ENCODE assay signal across 1 cellular context in the genomic region with DNA sequence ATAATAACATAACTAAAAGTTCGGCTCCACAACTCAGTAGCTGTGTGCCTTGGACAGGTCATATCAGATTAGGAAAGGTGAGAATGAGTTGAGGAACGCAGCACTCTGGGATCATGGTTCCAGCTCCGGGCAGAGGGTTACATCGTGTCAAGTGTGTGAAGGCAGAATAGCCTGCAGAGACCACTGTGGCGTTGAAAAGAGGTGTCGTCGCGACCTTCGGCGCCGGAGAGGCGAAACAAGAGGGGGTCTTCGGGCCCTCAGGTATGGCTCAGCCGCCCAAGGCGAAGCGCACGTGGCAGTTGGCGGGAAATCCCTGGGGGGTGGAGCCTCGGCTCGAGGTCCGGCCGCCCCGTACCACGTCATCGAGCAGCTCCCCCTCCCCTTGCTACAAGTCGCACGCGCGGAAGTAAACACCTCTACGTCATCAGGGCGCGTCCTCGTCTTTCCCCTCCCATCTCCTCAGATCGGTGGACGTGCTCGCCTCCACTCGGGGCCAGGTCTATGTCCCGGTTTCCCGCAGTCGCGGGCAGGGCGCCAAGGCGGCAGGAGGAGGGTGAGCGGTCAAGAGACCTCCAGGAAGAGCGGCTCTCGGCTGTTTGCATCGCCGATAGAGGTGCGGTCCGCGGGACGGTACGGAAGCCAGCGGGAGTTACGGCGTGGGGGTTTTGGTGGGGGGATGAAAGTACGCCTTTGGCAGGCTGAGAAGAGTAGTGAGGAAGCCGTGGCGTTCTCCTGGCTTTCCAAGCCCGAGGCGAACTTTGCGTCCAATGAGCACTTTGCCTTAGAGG.
TF ChIP-seq lines count a peak whose summit lies in the region.

A gene with protein sequence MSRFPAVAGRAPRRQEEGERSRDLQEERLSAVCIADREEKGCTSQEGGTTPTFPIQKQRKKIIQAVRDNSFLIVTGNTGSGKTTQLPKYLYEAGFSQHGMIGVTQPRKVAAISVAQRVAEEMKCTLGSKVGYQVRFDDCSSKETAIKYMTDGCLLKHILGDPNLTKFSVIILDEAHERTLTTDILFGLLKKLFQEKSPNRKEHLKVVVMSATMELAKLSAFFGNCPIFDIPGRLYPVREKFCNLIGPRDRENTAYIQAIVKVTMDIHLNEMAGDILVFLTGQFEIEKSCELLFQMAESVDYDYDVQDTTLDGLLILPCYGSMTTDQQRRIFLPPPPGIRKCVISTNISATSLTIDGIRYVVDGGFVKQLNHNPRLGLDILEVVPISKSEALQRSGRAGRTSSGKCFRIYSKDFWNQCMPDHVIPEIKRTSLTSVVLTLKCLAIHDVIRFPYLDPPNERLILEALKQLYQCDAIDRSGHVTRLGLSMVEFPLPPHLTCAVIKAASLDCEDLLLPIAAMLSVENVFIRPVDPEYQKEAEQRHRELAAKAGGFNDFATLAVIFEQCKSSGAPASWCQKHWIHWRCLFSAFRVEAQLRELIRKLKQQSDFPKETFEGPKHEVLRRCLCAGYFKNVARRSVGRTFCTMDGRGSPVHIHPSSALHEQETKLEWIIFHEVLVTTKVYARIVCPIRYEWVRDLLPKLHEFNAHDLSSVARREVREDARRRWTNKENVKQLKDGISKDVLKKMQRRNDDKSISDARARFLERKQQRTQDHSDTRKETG (plus strand): TSS at position 440 of the 788 bp plus-strand sequence. CDS start 62 bp downstream, at position 502.

TF ChIP-seq in K562, 482 proteins besides CTCF, POLR2A, EP300 and RAD21 (continued from another document):
- TF ChIP-seq, protein P1, sequence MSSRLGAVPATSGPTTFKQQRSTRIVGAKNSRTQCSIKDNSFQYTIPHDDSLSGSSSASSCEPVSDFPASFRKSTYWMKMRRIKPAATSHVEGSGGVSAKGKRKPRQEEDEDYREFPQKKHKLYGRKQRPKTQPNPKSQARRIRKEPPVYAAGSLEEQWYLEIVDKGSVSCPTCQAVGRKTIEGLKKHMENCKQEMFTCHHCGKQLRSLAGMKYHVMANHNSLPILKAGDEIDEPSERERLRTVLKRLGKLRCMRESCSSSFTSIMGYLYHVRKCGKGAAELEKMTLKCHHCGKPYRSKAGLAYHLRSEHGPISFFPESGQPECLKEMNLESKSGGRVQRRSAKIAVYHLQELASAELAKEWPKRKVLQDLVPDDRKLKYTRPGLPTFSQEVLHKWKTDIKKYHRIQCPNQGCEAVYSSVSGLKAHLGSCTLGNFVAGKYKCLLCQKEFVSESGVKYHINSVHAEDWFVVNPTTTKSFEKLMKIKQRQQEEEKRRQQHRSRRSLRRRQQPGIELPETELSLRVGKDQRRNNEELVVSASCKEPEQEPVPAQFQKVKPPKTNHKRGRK (tag; IDR thresholded peaks at IDR 0.05) = no peak
- TF ChIP-seq SRSF7 (optimal IDR thresholded peaks at IDR 0.05; ENCODE audit: low read depth, low read length) (no peak), U2AF2 (optimal IDR thresholded peaks at IDR 0.05; ENCODE audit: low read depth, low read length) (no peak), CBX3 (IDR thresholded peaks at IDR 0.05; ENCODE audit: borderline replicate concordance in 1 of 2, low read length in 2 of 2) (peak; percentile 85 to 100), ZNF282 (CRISPR knock-in tag; IDR thresholded peaks at IDR 0.05) (peak; percentile 97), MBD2 (IDR thresholded peaks at IDR 0.05; ENCODE audit: borderline replicate concordance, low read depth) (peak; percentile 76; the same call in 1 of the 2 replicates), GABPA (tag; conservative IDR thresholded peaks at IDR 0.05; ENCODE audit: low read depth) (peak; percentile 66), PHB (CRISPR knock-in tag; IDR thresholded peaks at IDR 0.05) (no peak), BRD4 (IDR thresholded peaks at IDR 0.05) (0 out of 2 replicates have a peak, but pooled peaks have one; percentile 25), TCF3 (CRISPR knock-in tag; IDR thresholded peaks at IDR 0.05) (peak; percentile 6), ZNF12 (CRISPR knock-in tag; IDR thresholded peaks at IDR 0.05) (peak; percentile 71; the same call in 1 of the 2 replicates), IFI16 (CRISPR knock-in tag; IDR thresholded peaks at IDR 0.05) (peak; percentile 89), ZNF143 (CRISPR knock-in tag; IDR thresholded peaks at IDR 0.05) (peak; percentile 60), ZNF507 (tag; conservative IDR thresholded peaks at IDR 0.05) (no peak), PHF8 (IDR thresholded peaks at IDR 0.05; ENCODE audit: borderline replicate concordance, low read length) (peak; percentile 73; the same call in 1 of the 2 replicates), BHLHE40 (IDR thresholded peaks at IDR 0.05; ENCODE audit: low read length) (peak; percentile 93), ZNF24 (IDR thresholded peaks at IDR 0.05) (peak; percentile 73; the same call in 1 of the 2 replicates), SREBF2 (CRISPR knock-in tag; IDR thresholded peaks at IDR 0.05) (peak; percentile 85; the same call in 1 of the 2 replicates), MTF1 (CRISPR knock-in tag; IDR thresholded peaks at IDR 0.05; ENCODE audit: borderline replicate concordance) (peak; percentile 65; the same call in 1 of the 2 replicates)
- TF ChIP-seq, protein P2, sequence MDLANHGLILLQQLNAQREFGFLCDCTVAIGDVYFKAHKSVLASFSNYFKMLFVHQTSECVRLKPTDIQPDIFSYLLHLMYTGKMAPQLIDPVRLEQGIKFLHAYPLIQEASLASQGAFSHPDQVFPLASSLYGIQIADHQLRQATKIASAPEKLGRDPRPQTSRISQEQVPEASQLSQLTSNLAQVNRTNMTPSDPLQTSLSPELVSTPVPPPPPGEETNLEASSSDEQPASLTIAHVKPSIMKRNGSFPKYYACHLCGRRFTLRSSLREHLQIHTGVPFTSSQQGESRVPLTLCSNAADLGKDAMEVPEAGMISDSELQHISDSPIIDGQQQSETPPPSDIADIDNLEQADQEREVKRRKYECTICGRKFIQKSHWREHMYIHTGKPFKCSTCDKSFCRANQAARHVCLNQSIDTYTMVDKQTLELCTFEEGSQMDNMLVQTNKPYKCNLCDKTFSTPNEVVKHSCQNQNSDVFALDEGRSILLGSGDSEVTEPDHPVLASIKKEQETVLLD (IDR thresholded peaks at IDR 0.05) = peak; percentile 85; the same call in 1 of the 2 replicates
- TF ChIP-seq, protein P3, sequence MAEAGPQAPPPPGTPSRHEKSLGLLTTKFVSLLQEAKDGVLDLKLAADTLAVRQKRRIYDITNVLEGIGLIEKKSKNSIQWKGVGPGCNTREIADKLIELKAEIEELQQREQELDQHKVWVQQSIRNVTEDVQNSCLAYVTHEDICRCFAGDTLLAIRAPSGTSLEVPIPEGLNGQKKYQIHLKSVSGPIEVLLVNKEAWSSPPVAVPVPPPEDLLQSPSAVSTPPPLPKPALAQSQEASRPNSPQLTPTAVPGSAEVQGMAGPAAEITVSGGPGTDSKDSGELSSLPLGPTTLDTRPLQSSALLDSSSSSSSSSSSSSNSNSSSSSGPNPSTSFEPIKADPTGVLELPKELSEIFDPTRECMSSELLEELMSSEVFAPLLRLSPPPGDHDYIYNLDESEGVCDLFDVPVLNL (CRISPR knock-in tag; IDR thresholded peaks at IDR 0.05; ENCODE audit: low read depth) = peak; percentile 85
- TF ChIP-seq, protein P4, sequence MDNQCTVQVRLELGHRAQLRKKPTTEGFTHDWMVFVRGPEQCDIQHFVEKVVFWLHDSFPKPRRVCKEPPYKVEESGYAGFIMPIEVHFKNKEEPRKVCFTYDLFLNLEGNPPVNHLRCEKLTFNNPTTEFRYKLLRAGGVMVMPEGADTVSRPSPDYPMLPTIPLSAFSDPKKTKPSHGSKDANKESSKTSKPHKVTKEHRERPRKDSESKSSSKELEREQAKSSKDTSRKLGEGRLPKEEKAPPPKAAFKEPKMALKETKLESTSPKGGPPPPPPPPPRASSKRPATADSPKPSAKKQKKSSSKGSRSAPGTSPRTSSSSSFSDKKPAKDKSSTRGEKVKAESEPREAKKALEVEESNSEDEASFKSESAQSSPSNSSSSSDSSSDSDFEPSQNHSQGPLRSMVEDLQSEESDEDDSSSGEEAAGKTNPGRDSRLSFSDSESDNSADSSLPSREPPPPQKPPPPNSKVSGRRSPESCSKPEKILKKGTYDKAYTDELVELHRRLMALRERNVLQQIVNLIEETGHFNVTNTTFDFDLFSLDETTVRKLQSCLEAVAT (IDR thresholded peaks at IDR 0.05) = peak in 1 of 2 experiments; percentile 75; a peak in 1 of 4 replicates
- TF ChIP-seq, protein P5, sequence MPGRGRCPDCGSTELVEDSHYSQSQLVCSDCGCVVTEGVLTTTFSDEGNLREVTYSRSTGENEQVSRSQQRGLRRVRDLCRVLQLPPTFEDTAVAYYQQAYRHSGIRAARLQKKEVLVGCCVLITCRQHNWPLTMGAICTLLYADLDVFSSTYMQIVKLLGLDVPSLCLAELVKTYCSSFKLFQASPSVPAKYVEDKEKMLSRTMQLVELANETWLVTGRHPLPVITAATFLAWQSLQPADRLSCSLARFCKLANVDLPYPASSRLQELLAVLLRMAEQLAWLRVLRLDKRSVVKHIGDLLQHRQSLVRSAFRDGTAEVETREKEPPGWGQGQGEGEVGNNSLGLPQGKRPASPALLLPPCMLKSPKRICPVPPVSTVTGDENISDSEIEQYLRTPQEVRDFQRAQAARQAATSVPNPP (IDR thresholded peaks at IDR 0.05; ENCODE audit: borderline replicate concordance, insufficient read depth, insufficient read length) = no peak
- TF ChIP-seq, protein P6, sequence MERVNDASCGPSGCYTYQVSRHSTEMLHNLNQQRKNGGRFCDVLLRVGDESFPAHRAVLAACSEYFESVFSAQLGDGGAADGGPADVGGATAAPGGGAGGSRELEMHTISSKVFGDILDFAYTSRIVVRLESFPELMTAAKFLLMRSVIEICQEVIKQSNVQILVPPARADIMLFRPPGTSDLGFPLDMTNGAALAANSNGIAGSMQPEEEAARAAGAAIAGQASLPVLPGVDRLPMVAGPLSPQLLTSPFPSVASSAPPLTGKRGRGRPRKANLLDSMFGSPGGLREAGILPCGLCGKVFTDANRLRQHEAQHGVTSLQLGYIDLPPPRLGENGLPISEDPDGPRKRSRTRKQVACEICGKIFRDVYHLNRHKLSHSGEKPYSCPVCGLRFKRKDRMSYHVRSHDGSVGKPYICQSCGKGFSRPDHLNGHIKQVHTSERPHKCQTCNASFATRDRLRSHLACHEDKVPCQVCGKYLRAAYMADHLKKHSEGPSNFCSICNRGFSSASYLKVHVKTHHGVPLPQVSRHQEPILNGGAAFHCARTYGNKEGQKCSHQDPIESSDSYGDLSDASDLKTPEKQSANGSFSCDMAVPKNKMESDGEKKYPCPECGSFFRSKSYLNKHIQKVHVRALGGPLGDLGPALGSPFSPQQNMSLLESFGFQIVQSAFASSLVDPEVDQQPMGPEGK (CRISPR knock-in tag; IDR thresholded peaks at IDR 0.05; ENCODE audit: borderline replicate concordance) = peak; percentile 69; the same call in 1 of the 2 replicates
